8 cellular contexts compared by ENCODE assay signal in genomic region chr9:96566401-96567202, GRCh38.
A peak's percentile ranks its signal among the peaks of the same experiment; 100 is the strongest.
DNase-seq lines count a peak whose midpoint lies in the region; ATAC-seq lines count a peak whose summit lies in the region.

No MANE protein-coding gene starts in this region.

- H3K4me3 ChIP-seq in mucosa of rectum (ENCODE audit: low read length in 2 of 2), result peak overlapping the region; percentile 76 to 77

- peaks cover 10 to 12% of the 10 kb centered on the region in 2 donors for H3K4me1 ChIP-seq in mucosa of rectum (ENCODE audit: control insufficient read depth in 2 of 2, insufficient read depth in 2 of 2, low read length in 2 of 2)

- peak overlapping the region; percentile 79 for H3K9ac ChIP-seq in mucosa of rectum (ENCODE audit: low read depth in 1 of 2, low read length in 2 of 2)

- H3K27ac ChIP-seq in epithelial cell of prostate, result no peak overlapping the region
- peak overlapping the region; percentile 96 to 97 for H3K27ac ChIP-seq in mucosa of rectum (ENCODE audit: low read depth in 2 of 2, low read length in 2 of 2)

- H3K9me3 ChIP-seq in mucosa of rectum (ENCODE audit: control insufficient read depth in 2 of 2, low read length in 2 of 2), result no peaks in the 10 kb centered on the region

- no peaks in the 10 kb centered on the region for H3K27me3 ChIP-seq in mucosa of rectum (ENCODE audit: control insufficient read depth in 2 of 2, insufficient read depth in 2 of 2, low read length in 2 of 2)

- peaks cover 0 to 7% of the 10 kb centered on the region in 2 donors for H3K36me3 ChIP-seq in mucosa of rectum (ENCODE audit: control insufficient read depth in 2 of 2, insufficient read depth in 2 of 2, low read length in 2 of 2)

- peak; percentile 82 for ATAC-seq in HG02840 (IDR thresholded peaks at IDR 0.05; ENCODE audit: low FRiP score, unreplicated experiment)

- DNase-seq in NK-92 (lab: John Stamatoyannopoulos, UW; ENCODE audit: unreplicated experiment) (peak; percentile 20), NOMO-1 treated with dmso at 0.1 percent for 144 hours (lab: John Stamatoyannopoulos, UW; ENCODE audit: unreplicated experiment) (peak; percentile 76), activated T-cell treated with anti-CD3 and anti-CD28 coated beads for 48 hours (ENCODE audit: low read depth) (peak; percentile 74), epithelial cell of prostate (ENCODE audit: low read depth, low spot score) (peak; percentile 27)
- no peak for DNase-seq in NK-92 treated with Interleukin-12 subunit alpha and Interleukin-12 subunit beta, amount 100 ng/mL, for 24 hours (lab: John Stamatoyannopoulos, UW)
- peak; percentile 63 for DNase-seq in stimulated activated CD8-positive, alpha-beta memory T cell treated with anti-CD3 and anti-CD28 coated beads, Interleukin-4, amount 100 ng/mL, for 24 hours (ENCODE audit: low read depth)
